17 cellular contexts compared by ENCODE assay signal in genomic region chr4:61532324-61532723, GRCh38.
DNase-seq lines count a peak whose midpoint lies in the region; ATAC-seq and TF ChIP-seq lines count a peak whose summit lies in the region.
"Had no signal": no experiment of that assay in that cellular context is flagged by ENCODE, and none has a peak within 500 bp of the region (broad histone marks: within the 10 kb centered on the region; RNA-seq: fewer than 3 reads in every experiment).

No MANE protein-coding gene starts in this region.

- peak; percentile 61 for ATAC-seq in sciatic nerve
- ATAC-seq in GM19463 (IDR thresholded peaks at IDR 0.05; ENCODE audit: unreplicated experiment): no peak
- ATAC-seq: activated CD4-positive, CD25-positive, alpha-beta regulatory T cell treated with anti-CD3 and anti-CD28 coated beads, Interleukin-2, amount 50 U/mL, for 24 hours had no signal

- TF ChIP-seq CTCF in cardiac fibroblast (IDR thresholded peaks at IDR 0.05; ENCODE audit: low read depth, low read length): no peak
- TF ChIP-seq CTCF in kidney epithelial cell (IDR thresholded peaks at IDR 0.05; ENCODE audit: insufficient read depth, low read length, poor library complexity, severe bottlenecking): no peak

- peak; percentile 56 for DNase-seq in NCI-H748 (lab: John Stamatoyannopoulos, UW; ENCODE audit: unreplicated experiment)
- DNase-seq in NCI-H748 treated with DMSO at 0.1 percent for 48 hours (lab: John Stamatoyannopoulos, UW): no peak
- peak; percentile 36 to 60 for DNase-seq in cardiac fibroblast (ENCODE audit: low read depth in 2 of 2)
- DNase-seq in kidney epithelial cell (ENCODE audit: low read depth): peak; percentile 39
- DNase-seq in sciatic nerve (ENCODE audit: low spot score): no peak
- DNase-seq in NCI-H1092 (lab: John Stamatoyannopoulos, UW): no peak
- DNase-seq in NCI-H2107 treated with DMSO at 0.1 percent for 48 hours (lab: John Stamatoyannopoulos, UW; ENCODE audit: unreplicated experiment): no peak
- DNase-seq: activated effector memory CD4-positive, alpha-beta T cell treated with Interleukin-2 at 50 U/mL for 16 hours; KG1; mesendoderm; NCI-H1436; NCI-H510A treated with DMSO at 0.1 percent for 48 hours; PC-9; stimulated activated CD4-positive, alpha-beta T cell treated with anti-CD3 and anti-CD28 coated beads, Interleukin-4, amount 100 ng/mL, for 1 hour; T-helper 9 cell had no signal

- H3K4me3 ChIP-seq in cardiac fibroblast (replicated peaks in 1 of 2; ENCODE audit: low read depth in 2 of 2, low read length in 2 of 2): no peak overlapping the region
- no peak overlapping the region for H3K4me3 ChIP-seq in kidney epithelial cell (ENCODE audit: low read depth, low read length)
- H3K4me3 ChIP-seq: PC-9 had no signal

- H3K36me3 ChIP-seq in kidney epithelial cell (ENCODE audit: control insufficient read depth, insufficient read depth, low read length): no peaks in the 10 kb centered on the region

- intact Hi-C loops in sciatic nerve (cut with DNase I): no loop called here

- no peaks in the 10 kb centered on the region for H3K27me3 ChIP-seq in kidney epithelial cell (ENCODE audit: control insufficient read depth, insufficient read depth, low read length)

Comparison
In these comparisons a context has a peak if more than half of its experiments do, and no peak if none do; other contexts are left out.
1. DNase-seq: peak in NCI-H748 (single experiment), cardiac fibroblast (2 of 2) and kidney epithelial cell (single experiment); none in NCI-H748 treated with DMSO at 0.1 percent for 48 hours (single experiment), sciatic nerve (single experiment), NCI-H1092 (single experiment) and NCI-H2107 treated with DMSO at 0.1 percent for 48 hours (single experiment).